Comparison of ENCODE assay signal across 9 cellular contexts in the genomic region with DNA sequence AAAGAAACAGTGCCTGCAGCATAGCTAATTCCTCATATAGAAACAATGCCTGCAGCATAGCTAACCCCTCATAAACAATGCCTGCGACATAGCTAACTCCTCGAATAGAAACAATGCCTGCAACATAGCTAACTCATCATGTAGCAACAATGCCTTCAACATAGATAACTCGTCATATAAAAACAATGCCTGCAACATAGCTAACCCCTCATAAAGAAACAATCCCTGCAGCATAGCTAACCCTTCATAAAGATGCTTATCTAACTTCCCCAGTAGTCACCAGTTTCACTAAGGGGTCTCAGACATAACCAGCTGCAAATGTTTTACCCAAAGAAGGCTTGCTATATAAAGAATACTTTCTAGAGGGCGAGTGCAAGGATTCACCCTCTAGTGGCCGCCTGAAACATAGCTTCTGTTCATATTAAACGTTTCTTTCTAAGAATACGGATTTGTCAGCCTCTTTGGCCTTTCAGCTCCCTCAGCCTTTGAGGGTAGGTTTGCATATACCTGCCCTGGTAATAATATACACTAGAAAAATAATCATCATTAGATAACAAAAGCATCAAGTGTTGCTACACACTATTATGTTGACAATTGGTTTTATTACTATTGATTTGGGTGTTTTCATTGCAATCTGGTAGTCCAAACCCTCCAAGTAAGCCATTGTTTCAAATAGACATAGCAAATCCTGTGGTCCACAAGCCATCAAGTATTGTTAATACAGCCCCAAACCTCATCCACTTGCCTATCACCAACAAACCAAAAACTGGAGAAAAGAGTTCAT. TPM values are rescaled to one million over a fixed set of nuclear protein-coding genes. Genes with fewer than 3 reads are reported as not detected.
DNase-seq lines count a peak whose midpoint lies in the region; ATAC-seq and TF ChIP-seq lines count a peak whose summit lies in the region.
"Had no signal": no experiment of that assay in that cellular context is flagged by ENCODE, and none has a peak within 500 bp of the region (broad histone marks: within the 10 kb centered on the region; RNA-seq: fewer than 3 reads in every experiment).

No MANE protein-coding gene starts in this region.

- peak; percentile 78 for TF ChIP-seq CTCF in AG10803 (conservative IDR thresholded peaks at IDR 0.05; ENCODE audit: low read length)
- peak; percentile 55 for TF ChIP-seq CTCF in GM20000 (IDR thresholded peaks at IDR 0.05; ENCODE audit: extremely low read depth, missing control alignments)
- peak; percentile 45 to 67 for TF ChIP-seq CTCF in left lung (IDR thresholded peaks at IDR 0.05)

- H3K9me3 ChIP-seq in left lung = peaks cover 0 to 2% of the 10 kb centered on the region in 2 donors

- no peak overlapping the region for H3K27ac ChIP-seq in left lung

- H3K27me3 ChIP-seq in left lung = no peaks in the 10 kb centered on the region

- H3K4me3 ChIP-seq in AG10803 (ENCODE audit: low read length) = no peak overlapping the region
- no peak overlapping the region for H3K4me3 ChIP-seq in left lung
- H3K4me3 ChIP-seq: mucosa of descending colon had no signal

- intact Hi-C loops in left lung (cut with DNase I) = no loop called here

- no peaks in the 10 kb centered on the region for H3K4me1 ChIP-seq in left lung

- no peaks in the 10 kb centered on the region for H3K36me3 ChIP-seq in left lung

- ATAC-seq in left lung = peak; percentile 50
- ATAC-seq in HG02588 (IDR thresholded peaks at IDR 0.05; ENCODE audit: unreplicated experiment) = no peak
- no peak for ATAC-seq in GM19351 (IDR thresholded peaks at IDR 0.05; ENCODE audit: unreplicated experiment)
- ATAC-seq: mucosa of descending colon had no signal

- DNase-seq in AG10803 (ENCODE audit: low read depth) = peak; percentile 30
- peak; percentile 30 for DNase-seq in GM20000 (ENCODE audit: low spot score)
- DNase-seq in amniotic epithelial cell (ENCODE audit: low read depth) = peak; percentile 24
- DNase-seq in left lung = no peak
- no peak for DNase-seq in NCI-H1092 treated with DMSO at 0.1 percent for 48 hours (lab: John Stamatoyannopoulos, UW)
- DNase-seq in NCI-H2029 treated with DMSO at 0.1 percent for 48 hours (lab: John Stamatoyannopoulos, UW) = no peak

RNA-seq across cellular contexts. Expression of gene FAN1, which starts 44.4 kb away (rescaled TPM):
- 10 to 100 TPM; 17.1 to 19.9 TPM for total RNA-seq in left lung

Comparison
In these comparisons a context has a peak if more than half of its experiments do, and no peak if none do; other contexts are left out.
1. DNase-seq: peak in AG10803 (single experiment), GM20000 (single experiment) and amniotic epithelial cell (single experiment); none in left lung (0 of 2), NCI-H1092 treated with DMSO at 0.1 percent for 48 hours (single experiment) and NCI-H2029 treated with DMSO at 0.1 percent for 48 hours (single experiment).
2. Peak in every context shown above with its lines, with median percentiles within 50 percentile points of each other: CTCF ChIP-seq.